ENCODE assay signal across 8 cellular contexts in the genomic region with DNA sequence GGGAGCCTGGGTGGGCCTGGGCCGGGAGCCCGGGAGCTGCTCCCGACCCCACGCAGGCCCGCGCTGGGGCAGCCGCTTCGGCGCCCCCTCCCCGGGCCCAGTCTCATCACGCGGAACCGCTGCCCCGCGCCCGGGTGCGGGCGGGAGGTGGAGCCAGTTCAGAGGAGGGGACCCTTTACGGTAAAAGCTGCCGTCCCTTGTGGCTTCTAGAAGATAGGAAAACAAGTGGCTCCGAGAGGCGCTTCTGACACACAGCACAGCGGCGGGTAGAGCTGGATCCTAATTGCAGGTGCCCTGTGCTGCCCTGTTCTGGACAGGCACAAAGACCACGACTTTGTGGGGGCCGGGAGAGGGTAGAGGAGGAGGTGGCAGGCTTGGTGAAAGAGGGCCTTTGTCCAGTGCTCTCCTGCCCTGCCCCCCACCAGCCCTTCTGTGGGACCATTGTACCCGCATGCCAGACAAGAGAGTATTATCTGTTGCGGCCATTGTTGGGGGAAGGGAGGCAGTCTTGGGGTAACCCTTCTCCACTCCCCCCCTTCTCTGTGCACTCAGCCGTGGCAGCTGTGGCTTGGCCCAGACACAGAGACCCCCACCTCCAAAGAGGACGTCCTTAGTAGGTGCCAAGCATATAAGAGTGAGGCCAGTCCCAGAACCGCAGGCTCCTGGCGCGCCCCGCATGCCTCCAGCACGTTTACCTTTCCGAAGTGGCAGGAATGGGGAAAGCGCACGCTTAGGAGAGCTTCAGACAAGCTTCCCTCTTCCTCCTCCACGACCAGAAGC. TPM values are rescaled to one million over a fixed set of nuclear protein-coding genes. Genes with fewer than 3 reads are reported as not detected.
DNase-seq lines count a peak whose midpoint lies in the region; ATAC-seq and TF ChIP-seq lines count a peak whose summit lies in the region.

No MANE protein-coding gene starts in this region.

- no peaks in the 10 kb centered on the region for H3K27me3 ChIP-seq in CD8-positive, alpha-beta T cell (ENCODE audit: insufficient read depth, low read length)
- H3K27me3 ChIP-seq in iPS-18a (ENCODE audit: control insufficient read depth, insufficient read depth, low read length) (no peaks in the 10 kb centered on the region), skeletal muscle tissue (ENCODE audit: control insufficient read depth in 3 of 3, insufficient read depth in 3 of 3, low read length in 3 of 3) (no peaks in the 10 kb centered on the region)

- peaks cover 7% of the 10 kb centered on the region for H3K36me3 ChIP-seq in CD8-positive, alpha-beta T cell (ENCODE audit: insufficient read depth, low read length)
- H3K36me3 ChIP-seq in iPS-18a (ENCODE audit: control insufficient read depth, low read depth, low read length) (peaks cover 3% of the 10 kb centered on the region), skeletal muscle tissue (ENCODE audit: control insufficient read depth in 3 of 3, insufficient read depth in 3 of 3, low read length in 3 of 3) (peaks cover 9 to 25% (median 18%) of the 10 kb centered on the region in 3 donors)

- peaks cover 44% of the 10 kb centered on the region for H3K4me1 Mint-ChIP-seq in CD8-positive, alpha-beta T cell (ENCODE audit: low read depth)

- peak in 5 of 7 experiments; percentile 9 to 53 (median 32) for DNase-seq in CD8-positive, alpha-beta T cell
- DNase-seq in RWPE1 (ENCODE audit: low spot score) = no peak
- DNase-seq in amygdala (lab: John Stamatoyannopoulos, UW) = peak in 55 of 56 donors; percentile 49 to 98 (median 93)
- DNase-seq in NCI-H1105 (lab: John Stamatoyannopoulos, UW) = no peak

- peak overlapping the region; percentile 75 for H3K4me3 ChIP-seq in CD8-positive, alpha-beta T cell (ENCODE audit: low read depth, low read length)
- H3K4me3 ChIP-seq in iPS-18a (ENCODE audit: low read length) = peak overlapping the region; percentile 64
- peak overlapping the region; percentile 81 to 83 (median 82) for H3K4me3 ChIP-seq in skeletal muscle tissue (ENCODE audit: low read length in 3 of 3)

- ATAC-seq in CD8-positive, alpha-beta T cell = peak; percentile 10
- ATAC-seq in GM21529 (IDR thresholded peaks at IDR 0.05; ENCODE audit: unreplicated experiment) = peak; percentile 7
- no peak for ATAC-seq in GM18517 (IDR thresholded peaks at IDR 0.05; ENCODE audit: unreplicated experiment)

- CTCF ChIA-PET in CD8-positive, alpha-beta T cell (lab: Charles Lee) = interaction anchor here (1.5 to 10.2 kb wide), 4 partner anchors 51 to 149 kb away, joined by 5 to 120 read pairs (median 41); partner anchors contain the start of genes DHX58, DNAJC7, KAT2A and NKIRAS2
- CTCF ChIA-PET in RWPE1 (lab: Yijun Ruan, JAX) = no interaction called here

- no peak for TF ChIP-seq CTCF in CD8-positive, alpha-beta T cell (IDR thresholded peaks at IDR 0.05)
- TF ChIP-seq CTCF in RWPE1 (conservative IDR thresholded peaks at IDR 0.05; ENCODE audit: low read depth) = no peak

- H3K4me3 Mint-ChIP-seq in CD8-positive, alpha-beta T cell = peak overlapping the region; percentile 83

- no peaks in the 10 kb centered on the region for H3K9me3 Mint-ChIP-seq in CD8-positive, alpha-beta T cell

- intact Hi-C loops in CD8-positive, alpha-beta T cell (cut with DNase I, micrococcal nuclease) = loop anchor here (1.0 to 5.0 kb wide), 4 partner anchors 48 to 439 kb away; no protein-coding TSS in a partner anchor

- no peaks in the 10 kb centered on the region for H3K9me3 ChIP-seq in CD8-positive, alpha-beta T cell (ENCODE audit: low read length)
- H3K9me3 ChIP-seq in iPS-18a (ENCODE audit: control insufficient read depth, low read depth, low read length) (no peaks in the 10 kb centered on the region), skeletal muscle tissue (ENCODE audit: control insufficient read depth in 3 of 3, low read length in 3 of 3) (no peaks in the 10 kb centered on the region)

- H3K27ac Mint-ChIP-seq in CD8-positive, alpha-beta T cell = peak overlapping the region; percentile 67

- peak overlapping the region; percentile 72 for H3K27ac ChIP-seq in CD8-positive, alpha-beta T cell (ENCODE audit: low read depth, low read length)
- peak overlapping the region; percentile 89 for H3K27ac ChIP-seq in RWPE1
- H3K27ac ChIP-seq in iPS-18a (ENCODE audit: low read length) = no peak overlapping the region
- peak overlapping the region; percentile 81 for H3K27ac ChIP-seq in skeletal muscle tissue (ENCODE audit: low read depth, low read length)

- POLR2A ChIA-PET in CD8-positive, alpha-beta T cell (lab: Charles Lee) = interaction anchor here (0.9 to 3.3 kb wide), 8 partner anchors 8 to 421 kb away, joined by 3 to 50 read pairs (median 3); partner anchors contain the start of genes DHX58, DNAJC7, NKIRAS2 and STAT3
- POLR2A ChIA-PET in RWPE1 (lab: Yijun Ruan, JAX; ENCODE audit: low non-redundant PET) = interaction anchor here (0.6 to 2.4 kb wide), 3 partner anchors 8 to 153 kb away, joined by 3 to 11 read pairs (median 8); partner anchors contain the start of gene DNAJC7

- H3K9ac ChIP-seq in iPS-18a (ENCODE audit: low read length) (peak overlapping the region; percentile 74), skeletal muscle tissue (ENCODE audit: low read depth in 1 of 3, low read length in 3 of 3) (peak overlapping the region; percentile 92 to 95 (median 92))

- peaks cover 33% of the 10 kb centered on the region for H3K4me1 ChIP-seq in CD8-positive, alpha-beta T cell (ENCODE audit: insufficient read depth, low read length)
- H3K4me1 ChIP-seq in iPS-18a (ENCODE audit: control insufficient read depth, low read depth, low read length) = peaks cover 4% of the 10 kb centered on the region
- peaks cover 45 to 50% (median 49%) of the 10 kb centered on the region in 3 donors for H3K4me1 ChIP-seq in skeletal muscle tissue (ENCODE audit: control insufficient read depth in 3 of 3, insufficient read depth in 3 of 3, low read length in 3 of 3)

- H3K36me3 Mint-ChIP-seq in CD8-positive, alpha-beta T cell = peaks cover 19% of the 10 kb centered on the region

- no peaks in the 10 kb centered on the region for H3K27me3 Mint-ChIP-seq in CD8-positive, alpha-beta T cell (ENCODE audit: low read depth)

RNA-seq across cellular contexts. Expression of gene CNP, which starts 0.7 kb away (rescaled TPM):
- total RNA-seq in CD8-positive, alpha-beta T cell = 10 to 100 TPM; 16.7 to 18.8 TPM
- total RNA-seq in skeletal muscle tissue = 25.1 TPM

RNA-seq across cellular contexts. Expression of gene ODAD4, which starts 36.9 kb away (rescaled TPM):
- total RNA-seq in CD8-positive, alpha-beta T cell = 1 to 10 TPM; 1.1 to 1.6 TPM
- 1.0 TPM for total RNA-seq in skeletal muscle tissue

RNA-seq across cellular contexts. Expression of gene ACLY, which starts 48.6 kb away (rescaled TPM):
- total RNA-seq in CD8-positive, alpha-beta T cell = 10 to 100 TPM; 24.9 to 25.0 TPM
- total RNA-seq in skeletal muscle tissue = 49.1 TPM

RNA-seq across cellular contexts. Expression of gene DNAJC7, which starts 49.9 kb away (rescaled TPM):
- total RNA-seq in CD8-positive, alpha-beta T cell = 100 to 1,000 TPM; 124 to 134 TPM
- total RNA-seq in skeletal muscle tissue = 55.3 TPM

RNA-seq across cellular contexts. Expression of gene NKIRAS2, which starts 52.6 kb away (rescaled TPM):
- 10 to 100 TPM; 13.2 to 14.8 TPM for total RNA-seq in CD8-positive, alpha-beta T cell
- 22.4 TPM for total RNA-seq in skeletal muscle tissue

Comparison
In these comparisons a context has a peak if more than half of its experiments do, and no peak if none do; other contexts are left out.
1. DNase-seq: peak in CD8-positive, alpha-beta T cell (5 of 7) and amygdala (55 of 56); none in RWPE1 (single experiment) and NCI-H1105 (single experiment).
2. Peak in every context shown above with its lines, with median percentiles within 50 percentile points of each other: H3K4me3 ChIP-seq.